In genomic region chr3:72448858-72449257, GRCh38 we compare ENCODE assay signal across 19 cellular contexts. TPM values are rescaled to one million over a fixed set of nuclear protein-coding genes. Genes with fewer than 3 reads are reported as not detected.
DNase-seq lines count a peak whose midpoint lies in the region; ATAC-seq, FAIRE-seq and TF ChIP-seq lines count a peak whose summit lies in the region.
"Had no signal": no experiment of that assay in that cellular context is flagged by ENCODE, and none has a peak within 500 bp of the region (broad histone marks: within the 10 kb centered on the region; RNA-seq: fewer than 3 reads in every experiment).

No MANE protein-coding gene starts in this region.

- H3K36me3 ChIP-seq in HepG2 (replicated peaks in 1 of 2; ENCODE audit: control insufficient read depth in 1 of 2, insufficient read depth in 2 of 2, low read length in 2 of 2) (no peaks in the 10 kb centered on the region), right lobe of liver (no peaks in the 10 kb centered on the region), colonic mucosa (no peaks in the 10 kb centered on the region)
- H3K36me3 ChIP-seq: HAP-1 had no signal

- peaks cover 24% of the 10 kb centered on the region for H3K27me3 Mint-ChIP-seq in brain

- peaks cover 32% of the 10 kb centered on the region for H3K4me1 Mint-ChIP-seq in brain

- no peak for TF ChIP-seq RAD21 in HepG2 (CRISPR knock-in tag; IDR thresholded peaks at IDR 0.05)

- peaks cover 0 to 9% (median 3%) of the 10 kb centered on the region in 5 experiments for H3K9me3 Mint-ChIP-seq in brain
- H3K9me3 Mint-ChIP-seq: CD8-positive, alpha-beta memory T cell; IgD-negative memory B cell; stimulated activated naive CD8-positive, alpha-beta T cell treated with anti-CD3 and anti-CD28 coated beads, Interleukin-15, Interleukin-2, amounts not matched to agents 100 ng/mL and 50 ng/mL, for 24 hours had no signal

- intact Hi-C loops in HepG2 (cut with micrococcal nuclease; ENCODE audit: unreplicated experiment) (loop anchor here (5.0 kb wide), 2 partner anchors 118 to 143 kb away; no protein-coding TSS in a partner anchor), right lobe of liver (cut with DNase I) (no loop called here), colonic mucosa (cut with DNase I) (no loop called here)

- H3K9me3 ChIP-seq in HepG2 (ENCODE audit: low read length) = no peaks in the 10 kb centered on the region
- H3K9me3 ChIP-seq in right lobe of liver = no peaks in the 10 kb centered on the region
- H3K9me3 ChIP-seq in colonic mucosa = no peaks in the 10 kb centered on the region
- H3K9me3 ChIP-seq: body of pancreas had no signal

- no peak for FAIRE-seq in HepG2 (lab: Jason Lieb, UNC)
- no peak for FAIRE-seq in urothelium cell line (lab: Jason Lieb, UNC)
- FAIRE-seq: G401.6, GM12892 had no signal

- peak overlapping the region; percentile 64 for H2AFZ ChIP-seq in HepG2 (ENCODE audit: low read length)

- WGBS in HepG2 (ENCODE audit: low lambda C conversion rate) = 5% methylated on average over 3 of the region's 3 CpGs
- 58% methylated on average over 3 of the region's 3 CpGs for WGBS in right lobe of liver (ENCODE audit: insufficient coverage, low coverage, low lambda C conversion rate, missing lambda C conversion rate)

- H3K4me1 ChIP-seq in HepG2 (ENCODE audit: insufficient read depth, low read length) (peaks cover 56% of the 10 kb centered on the region), right lobe of liver (peaks cover 0 to 25% (median 8%) of the 10 kb centered on the region in 4 donors), colonic mucosa (peaks cover 21% of the 10 kb centered on the region)

- peaks cover 28% of the 10 kb centered on the region for H3K79me2 ChIP-seq in HepG2 (ENCODE audit: insufficient read depth, low read length)

- no peak for TF ChIP-seq POLR2A in HepG2 (IDR thresholded peaks at IDR 0.05; ENCODE audit: insufficient read depth in 1 of 2, low read depth in 2 of 2, low read length in 2 of 2)
- TF ChIP-seq POLR2A in right lobe of liver (IDR thresholded peaks at IDR 0.05) = no peak

- TF ChIP-seq EP300 in HepG2 (IDR thresholded peaks at IDR 0.05; ENCODE audit: low read depth in 2 of 2, low read length in 2 of 2) (0 out of 4 replicates have a peak, but pooled peaks of 1 of the 2 experiments have one; percentile 14), HepG2 (CRISPR knock-in tag; IDR thresholded peaks at IDR 0.05; ENCODE audit: borderline replicate concordance) (no peak)

- TF ChIP-seq CTCF in HepG2 (CRISPR knock-in tag; IDR thresholded peaks at IDR 0.05) (no peak), right lobe of liver (IDR thresholded peaks at IDR 0.05) (no peak), brain (conservative IDR thresholded peaks at IDR 0.05) (no peak), colonic mucosa (IDR thresholded peaks at IDR 0.05) (no peak)

- peak overlapping the region in 3 of 5 experiments; percentile 38 to 87 (median 65) for H3K4me3 Mint-ChIP-seq in brain
- H3K4me3 Mint-ChIP-seq: stimulated activated naive CD8-positive, alpha-beta T cell treated with anti-CD3 and anti-CD28 coated beads, Interleukin-15, Interleukin-2, amounts not matched to agents 100 ng/mL and 50 ng/mL, for 24 hours had no signal

- peak overlapping the region; percentile 27 for H3K27ac ChIP-seq in HepG2 (ENCODE audit: extremely low read length, insufficient read depth, low read length)
- H3K27ac ChIP-seq in right lobe of liver = peak overlapping the region in 1 of 3 donors; percentile 17
- no peak overlapping the region for H3K27ac ChIP-seq in colonic mucosa
- H3K27ac ChIP-seq: body of pancreas, VCaP had no signal

- H3K9ac ChIP-seq in HepG2 (ENCODE audit: insufficient read depth, low read depth, low read length) = peak overlapping the region; percentile 28; the same call in 1 of the 2 replicates
- H3K9ac ChIP-seq in colonic mucosa (ENCODE audit: low read depth in 2 of 2, low read length in 2 of 2) = peak overlapping the region in 1 of 2 donors; percentile 16

- peak overlapping the region in 2 of 5 experiments; percentile 27 to 61 for H3K27ac Mint-ChIP-seq in brain

- peak overlapping the region; percentile 98 for H3K4me2 ChIP-seq in HepG2 (ENCODE audit: low read depth, low read length)

- peak overlapping the region in 2 of 3 experiments; percentile 23 to 67; a peak in 3 of 6 replicates for H3K4me3 ChIP-seq in HepG2 (replicated peaks in 1 of 3; ENCODE audit: insufficient read depth in 1 of 3, low read depth in 2 of 3, low read length in 3 of 3)
- H3K4me3 ChIP-seq in right lobe of liver = no peak overlapping the region
- no peak overlapping the region for H3K4me3 ChIP-seq in colonic mucosa
- H3K4me3 ChIP-seq: body of pancreas, HAP-1 had no signal

- POLR2A ChIA-PET in HepG2 (lab: Yijun Ruan, JAX) = interaction anchor here (0.6 to 1.0 kb wide), 2 partner anchors 24 to 152 kb away, joined by 3 read pairs; no protein-coding TSS in a partner anchor

- BruUV-seq in HepG2 (replicated peaks; lab: Mats Ljungman, UMichigan) = no TSS peak

- DNase-seq in HepG2 (ENCODE audit: low spot score) (peak; percentile 74), right lobe of liver (no peak), RPMI7951 (ENCODE audit: low read depth) (peak; percentile 82), urothelium cell line (ENCODE audit: low spot score) (peak; percentile 37), colonic mucosa (no peak)
- DNase-seq: ACHN; activated gamma-delta T cell; CD8-positive, alpha-beta memory T cell; NCI-H1417 had no signal

- H3K27me3 ChIP-seq in HepG2 (ENCODE audit: control insufficient read depth in 1 of 2, insufficient read depth in 2 of 2, low read length in 2 of 2) (peaks cover 0 to 2% of the 10 kb centered on the region in 2 experiments; a peak in 1 of 5 replicates), right lobe of liver (no peaks in the 10 kb centered on the region), colonic mucosa (no peaks in the 10 kb centered on the region)
- H3K27me3 ChIP-seq: body of pancreas had no signal

- H3K36me3 Mint-ChIP-seq in brain = peaks cover 21% of the 10 kb centered on the region
- H3K36me3 Mint-ChIP-seq: IgD-negative memory B cell had no signal

- CTCF ChIA-PET in HepG2 (lab: Yijun Ruan, JAX; ENCODE audit: low intra/inter-chr PET ratio, low total read pairs) = no interaction called here

- peaks cover 29% of the 10 kb centered on the region for H4K20me1 ChIP-seq in HepG2 (ENCODE audit: insufficient read depth, low read length)

- in situ Hi-C loops in HepG2 (cut with HindIII; ENCODE audit: extremely low pct_ligation_motif_present, low pct_unique_long_range_greater_than_20kb) = no loop called here

- ATAC-seq in HepG2 (peak; percentile 25), right lobe of liver (no peak), GM19397 (IDR thresholded peaks at IDR 0.05; ENCODE audit: unreplicated experiment) (no peak), HG03280 (IDR thresholded peaks at IDR 0.05; ENCODE audit: unreplicated experiment) (no peak)
- ATAC-seq: body of pancreas had no signal

TF ChIP-seq in HepG2, 621 proteins besides CTCF, POLR2A, EP300 and RAD21 (continues in another document):
- TF ChIP-seq PHF5A (CRISPR knock-in tag; IDR thresholded peaks at IDR 0.05; ENCODE audit: low read depth, unreplicated experiment) (no peak), MED1 (CRISPR knock-in tag; IDR thresholded peaks at IDR 0.05) (0 out of 2 replicates have a peak, but pooled peaks have one; percentile 11), TRIM22 (IDR thresholded peaks at IDR 0.05) (no peak)

RNA-seq across cellular contexts. Expression of gene RYBP, which starts 2.4 kb away (rescaled TPM):
- total RNA-seq in HepG2 (2016; rRNA removed; fragmentation: Illumina TruSeq; extraction: Trizol) = 6.1 and 13.2 TPM in 2 replicates
- total RNA-seq in HepG2 (2016; cell fraction: cytosol; rRNA removed; fragmentation: Illumina TruSeq; extraction: Trizol; ENCODE audit: low read depth) = 1.0 and 1.2 TPM in 2 replicates
- 6.3 and 12.2 TPM in 2 replicates for total RNA-seq in HepG2 (2016; cell fraction: insoluble cytoplasmic fraction; rRNA removed; fragmentation: Illumina TruSeq; extraction: Trizol)
- total RNA-seq in HepG2 (2016; cell fraction: membrane; rRNA removed; fragmentation: Illumina TruSeq; extraction: Trizol) = 7.7 and 7.8 TPM in 2 replicates
- total RNA-seq in HepG2 (2016; cell fraction: nucleus; rRNA removed; fragmentation: Illumina TruSeq; extraction: Trizol) = 8.8 and 10.1 TPM in 2 replicates
- polyA plus RNA-seq in HepG2 (2011; rRNA removed) = 8.0 and 10.7 TPM in 2 replicates
- 4.9 and 7.5 TPM in 2 replicates for polyA plus RNA-seq in HepG2 (2011; cell fraction: cytosol; rRNA removed)
- 5.2 and 6.1 TPM in 2 replicates for polyA plus RNA-seq in HepG2 (2011; cell fraction: nucleus; rRNA removed)
- polyA plus RNA-seq in HepG2 (2012) = 15.4 and 18.6 TPM in 2 replicates
- 1.4 TPM in 2 replicates for polyA plus RNA-seq in HepG2 (2016; cell fraction: cytosol; fragmentation: Illumina TruSeq; extraction: Trizol; ENCODE audit: low read depth)
- 16.6 TPM in 2 replicates for polyA plus RNA-seq in HepG2 (2016; cell fraction: insoluble cytoplasmic fraction; fragmentation: Illumina TruSeq; extraction: Trizol; ENCODE audit: low read depth)
- 6.0 and 6.1 TPM in 2 replicates for polyA plus RNA-seq in HepG2 (2016; cell fraction: membrane; fragmentation: Illumina TruSeq; extraction: Trizol; ENCODE audit: low read depth)
- 13.8 and 14.7 TPM in 2 replicates for polyA plus RNA-seq in HepG2 (2016; cell fraction: nucleus; fragmentation: Illumina TruSeq; extraction: Trizol; ENCODE audit: insufficient read depth, low read depth)
- 2.2 and 5.2 TPM in 2 replicates for polyA minus RNA-seq in HepG2 (2011; rRNA and poly(A)+ RNA removed; ENCODE audit: low replicate concordance)
- polyA minus RNA-seq in HepG2 (2011; cell fraction: cytosol; rRNA and poly(A)+ RNA removed) = 13.5 and 13.7 TPM in 2 replicates
- polyA minus RNA-seq in HepG2 (2011; cell fraction: nucleus; rRNA and poly(A)+ RNA removed) = 17.0 and 23.4 TPM in 2 replicates
- total RNA-seq in right lobe of liver = 1 to 10 TPM; 4.2 to 8.7 (median 5.4) TPM
- 10.1 and 15.3 TPM in 2 replicates for total RNA-seq in RPMI7951 (2014; rRNA removed; shearing (Covaris generic))
- 10.5 TPM for polyA plus RNA-seq in brain (ENCODE audit: insufficient read depth, low read depth, low replicate concordance)
- total RNA-seq in colonic mucosa = 10 to 100 TPM; 13.0 to 24.7 TPM

Comparison
In these comparisons a context has a peak if more than half of its experiments do, and no peak if none do; other contexts are left out.
1. DNase-seq: peak in HepG2 (single experiment), RPMI7951 (single experiment) and urothelium cell line (single experiment); none in right lobe of liver (0 of 3) and colonic mucosa (single experiment).
2. H3K4me3 ChIP-seq: peak in HepG2 (2 of 3); none in right lobe of liver (0 of 3) and colonic mucosa (single experiment).